8 cellular contexts compared by ENCODE assay signal in the genomic region with DNA sequence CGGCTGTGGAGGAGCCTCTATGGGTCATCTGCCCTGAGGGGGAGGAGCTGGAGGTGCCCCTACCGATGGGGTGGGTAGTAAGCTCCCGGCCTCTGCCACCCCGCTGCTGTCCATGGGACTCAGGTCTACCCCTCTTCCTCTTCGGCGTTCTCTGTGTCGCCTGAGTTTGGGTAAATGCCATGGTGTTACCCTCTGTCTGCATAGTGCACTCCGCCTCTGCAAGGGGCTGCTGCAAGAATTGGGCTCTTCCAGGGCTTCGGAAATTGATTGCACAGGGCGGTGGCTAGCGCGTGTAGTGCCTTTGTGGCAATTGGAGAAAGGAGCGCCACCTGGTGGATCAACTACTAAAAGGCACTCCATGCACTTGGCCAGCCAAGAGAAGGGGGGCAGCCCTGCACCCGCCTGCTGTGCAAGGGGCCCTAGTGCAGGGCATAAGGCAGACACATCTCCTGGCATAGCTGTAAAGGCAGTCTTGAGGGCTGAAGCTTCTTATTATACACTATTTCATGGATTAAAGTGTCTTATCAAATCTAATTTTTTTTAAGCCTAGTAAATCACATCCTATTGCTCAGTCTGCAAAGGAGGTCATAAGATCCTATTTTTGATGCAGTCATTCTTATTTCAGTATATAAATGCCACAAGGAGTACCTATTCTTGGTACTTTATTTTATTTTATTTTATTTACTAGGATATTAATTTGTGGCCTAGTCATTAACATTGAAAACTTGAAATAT.
A peak's percentile ranks its signal among the peaks of the same experiment; 100 is the strongest.
DNase-seq lines count a peak whose midpoint lies in the region; ATAC-seq, FAIRE-seq and TF ChIP-seq lines count a peak whose summit lies in the region.

No MANE protein-coding gene starts in this region.

- no peaks in the 10 kb centered on the region for H3K9me3 ChIP-seq in neural progenitor cell (ENCODE audit: low read depth)

- H3K36me3 ChIP-seq in neural progenitor cell: no peaks in the 10 kb centered on the region

- H3K4me2 ChIP-seq in neural progenitor cell: peak overlapping the region; percentile 73

- peaks cover 18% of the 10 kb centered on the region for H3K4me1 Mint-ChIP-seq in neural progenitor cell

- H3K9me3 Mint-ChIP-seq in neural progenitor cell: no peaks in the 10 kb centered on the region

- no peak overlapping the region for H3K27ac Mint-ChIP-seq in neural progenitor cell

- H3K27me3 ChIP-seq in neural progenitor cell: peaks cover 14% of the 10 kb centered on the region

- H3F3A ChIP-seq in neural progenitor cell (ENCODE audit: low read depth): peaks cover under 1% of the 10 kb centered on the region

- H4K20me1 ChIP-seq in neural progenitor cell (ENCODE audit: low read depth): no peaks in the 10 kb centered on the region

- H3K4me3 ChIP-seq in neural progenitor cell: no peak overlapping the region

- H3K9ac ChIP-seq in neural progenitor cell: no peak overlapping the region

- no peak overlapping the region for H3K27ac ChIP-seq in neural progenitor cell

- H3K4me1 ChIP-seq in neural progenitor cell: peaks cover 4% of the 10 kb centered on the region

- peak overlapping the region; percentile 44 for H3K4me3 Mint-ChIP-seq in neural progenitor cell

- no peaks in the 10 kb centered on the region for H3K79me2 ChIP-seq in neural progenitor cell (ENCODE audit: low read depth)

- peak; percentile 82 for TF ChIP-seq CTCF in neural progenitor cell (IDR thresholded peaks at IDR 0.05)

- peaks cover 7% of the 10 kb centered on the region for H3K27me3 Mint-ChIP-seq in neural progenitor cell (ENCODE audit: insufficient read depth, low read depth)

- H3K36me3 Mint-ChIP-seq in neural progenitor cell: no peaks in the 10 kb centered on the region

- DNase-seq in DMS153 treated with DMSO at 0.1 percent for 48 hours (lab: John Stamatoyannopoulos, UW; ENCODE audit: unreplicated experiment) (peak; percentile 90), HTR-8/SVneo (ENCODE audit: insufficient read length, low spot score) (peak; percentile 54), OCI-M1 (lab: John Stamatoyannopoulos, UW) (peak; percentile 84), activated T-cell treated with anti-CD3 and anti-CD28 coated beads for 4 hours (peak; percentile 61), fibroblast of peridontal ligament (ENCODE audit: extremely low read depth) (peak; percentile 66), neural progenitor cell (ENCODE audit: low spot score) (peak; percentile 92), stromal cell of bone marrow (ENCODE audit: low read depth) (peak; percentile 46)

- ATAC-seq in GM21526 (IDR thresholded peaks at IDR 0.05; ENCODE audit: low FRiP score, unreplicated experiment): peak; percentile 97

- no peak for FAIRE-seq in HTR-8/SVneo (lab: Jason Lieb, UNC)

- H2AFZ ChIP-seq in neural progenitor cell (replicated peaks): peak overlapping the region; percentile 61
